ENCODE assay signal across 8 cellular contexts in genomic region chr11:57311109-57311936, GRCh38. TPM values are rescaled to one million over a fixed set of nuclear protein-coding genes. Genes with fewer than 3 reads are reported as not detected.
DNase-seq lines count a peak whose midpoint lies in the region; ATAC-seq and TF ChIP-seq lines count a peak whose summit lies in the region.

No MANE protein-coding gene starts in this region.

- peaks cover 17 to 42% of the 10 kb centered on the region in 2 donors for H3K4me1 ChIP-seq in esophagus (ENCODE audit: control insufficient read depth in 2 of 2, insufficient read depth in 2 of 2, low read length in 1 of 2)
- peaks cover 19 to 38% of the 10 kb centered on the region in 2 donors for H3K4me1 ChIP-seq in mucosa of rectum (ENCODE audit: control insufficient read depth in 2 of 2, insufficient read depth in 2 of 2, low read length in 2 of 2)

- POLR2A ChIA-PET in AG04449 (lab: Yijun Ruan, JAX): interaction anchor here (0.6 to 3.2 kb wide), 6 partner anchors 8 to 61 kb away, joined by 3 to 38 read pairs (median 6); partner anchors contain the start of gene TNKS1BP1

- H3K27ac ChIP-seq in esophagus (ENCODE audit: low read depth in 2 of 2, low read length in 1 of 2) (peak overlapping the region; percentile 94 to 95), mucosa of rectum (ENCODE audit: low read depth in 2 of 2, low read length in 2 of 2) (peak overlapping the region; percentile 84 to 85)

- 1 to 2% methylated on average over 26 to 31 of the region's 31 CpGs for WGBS in esophagus, 2 donors

- peak; percentile 84 for DNase-seq in AG04449 (ENCODE audit: low read depth, low spot score)
- peak; percentile 82 for DNase-seq in NCI-H510A treated with DMSO at 0.1 percent for 48 hours (lab: John Stamatoyannopoulos, UW)
- peak; percentile 56 for DNase-seq in activated T-cell treated with anti-CD3 and anti-CD28 coated beads for 24 hours (ENCODE audit: low read depth)
- DNase-seq in stimulated activated naive CD8-positive, alpha-beta T cell treated with anti-CD3 and anti-CD28 coated beads, Interleukin-15, Interleukin-2, amounts not matched to agents 100 U/mL and 50 U/mL, for 24 hours: peak; percentile 86

- TF ChIP-seq CTCF in AG04449 (IDR thresholded peaks at IDR 0.05; ENCODE audit: insufficient read depth, low read length, missing control alignments): no peak

- CTCF ChIA-PET in AG04449 (lab: Yijun Ruan, JAX): interaction anchor here (0.6 to 2.9 kb wide), 5 partner anchors 10 to 470 kb away, joined by 3 to 17 read pairs (median 3); partner anchors contain the start of gene UBE2L6

- peak overlapping the region; percentile 58 for H3K4me3 ChIP-seq in AG04449 (ENCODE audit: low read depth, low read length)
- peak overlapping the region; percentile 57 for H3K4me3 ChIP-seq in esophagus (ENCODE audit: low read depth in 1 of 2, low read length in 2 of 2)
- H3K4me3 ChIP-seq in mucosa of rectum (ENCODE audit: low read length in 2 of 2): peak overlapping the region; percentile 53 to 65

- H3K9ac ChIP-seq in mucosa of rectum (ENCODE audit: low read depth in 1 of 2, low read length in 2 of 2): peak overlapping the region; percentile 55 to 60

- H3K9me3 ChIP-seq in esophagus (ENCODE audit: control insufficient read depth in 2 of 2, insufficient read depth in 1 of 2, low read depth in 1 of 2, low read length in 1 of 2) (no peaks in the 10 kb centered on the region), mucosa of rectum (ENCODE audit: control insufficient read depth in 2 of 2, low read length in 2 of 2) (no peaks in the 10 kb centered on the region)

- no peaks in the 10 kb centered on the region for H3K27me3 ChIP-seq in esophagus (ENCODE audit: control insufficient read depth in 1 of 2, insufficient read depth in 2 of 2, low read length in 2 of 2)
- H3K27me3 ChIP-seq in mucosa of rectum (ENCODE audit: control insufficient read depth in 2 of 2, insufficient read depth in 2 of 2, low read length in 2 of 2): no peaks in the 10 kb centered on the region

- H3K36me3 ChIP-seq in esophagus (ENCODE audit: control insufficient read depth in 2 of 2, insufficient read depth in 2 of 2, low read length in 1 of 2) (peaks cover 10 to 51% of the 10 kb centered on the region in 2 donors), mucosa of rectum (ENCODE audit: control insufficient read depth in 2 of 2, insufficient read depth in 2 of 2, low read length in 2 of 2) (peaks cover 46% of the 10 kb centered on the region in 2 donors)

- ATAC-seq in GM18867 (IDR thresholded peaks at IDR 0.05; ENCODE audit: unreplicated experiment): peak; percentile 92
- ATAC-seq in HG03064 (IDR thresholded peaks at IDR 0.05; ENCODE audit: low read depth, unreplicated experiment): peak; percentile 97
- peak; percentile 99 for ATAC-seq in stimulated activated naive CD8-positive, alpha-beta T cell treated with anti-CD3 and anti-CD28 coated beads, Interleukin-15, Interleukin-2, amounts not matched to agents 100 U/mL and 50 U/mL, for 24 hours

RNA-seq across cellular contexts. Expression of gene TNKS1BP1, which starts 13.4 kb away (rescaled TPM):
- polyA plus RNA-seq in esophagus: 100 to 1,000 TPM; 114 to 249 TPM

RNA-seq across cellular contexts. Expression of gene SSRP1, which starts 24.4 kb away (rescaled TPM):
- polyA plus RNA-seq in esophagus: 10 to 100 TPM; 18.8 to 67.4 TPM

RNA-seq across cellular contexts. Expression of gene P2RX3, which starts 26.8 kb away (rescaled TPM):
- not detected for polyA plus RNA-seq in esophagus

Comparison
In these comparisons a context has a peak if more than half of its experiments do, and no peak if none do; other contexts are left out.
1. Peak in every context shown above with its lines: DNase-seq, ATAC-seq, H3K4me3 ChIP-seq and H3K27ac ChIP-seq.